Comparison of ENCODE assay signal across 16 cellular contexts in the genomic region with DNA sequence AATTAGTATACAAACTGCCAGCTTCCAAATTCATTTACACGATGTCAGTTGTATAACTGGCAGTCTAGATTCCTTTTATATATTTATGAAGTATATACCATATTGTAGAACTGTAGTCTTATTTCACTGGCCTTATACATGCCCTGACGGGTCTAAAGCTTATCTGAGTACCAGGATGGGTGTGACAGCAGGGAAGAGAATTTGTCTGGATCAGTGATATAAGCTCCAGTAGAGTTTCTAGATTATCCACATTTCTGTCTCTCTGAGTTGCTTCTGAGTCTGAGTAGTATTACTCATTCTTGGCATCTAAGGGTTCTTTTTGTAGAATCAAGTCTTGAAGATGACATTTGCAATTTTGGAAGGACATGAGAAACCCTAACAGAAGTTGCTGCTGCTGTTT.
"Had no signal": no experiment of that assay in that cellular context is flagged by ENCODE, and none has a peak within 500 bp of the region (broad histone marks: within the 10 kb centered on the region; RNA-seq: fewer than 3 reads in every experiment).

No MANE protein-coding gene starts in this region.

- DNase-seq: activated CD4-positive, alpha-beta T cell treated with anti-CD3 and anti-CD28 coated beads, Interleukin-2, amount 50 U/mL, for 4 hours; activated CD8-positive, alpha-beta memory T cell treated with anti-CD3 and anti-CD28 coated beads for 24 hours; activated CD8-positive, alpha-beta memory T cell treated with anti-CD3 and anti-CD28 coated beads, Interleukin-2, amount 50 U/mL, for 4 hours; activated T-cell treated with anti-CD3 and anti-CD28 coated beads, Interleukin-2, amount 50 U/mL, for 24 hours; immature natural killer cell; left ventricle myocardium inferior; midbrain; ovary; spleen; stimulated activated CD4-positive, alpha-beta T cell treated with anti-CD3 and anti-CD28 coated beads, Interleukin-4, amount 100 ng/mL, for 1 hour; stimulated activated naive CD4-positive, alpha-beta T cell treated with Interleukin-2 at 50 U/mL for 16 hours; T1000 had no signal

- ATAC-seq: activated T-helper 17 cell treated with anti-CD3 and anti-CD28 coated beads, Interleukin-2, amount 50 U/mL, for 72 hours; natural killer cell treated with Interleukin-12 subunit alpha and Interleukin-12 subunit beta and Interleukin-15 and Interleukin-18, amount 100 ng/mL, for 72 hours; WTC11 had no signal

- H3K27me3 ChIP-seq: ovary, spleen had no signal

- H3K9me3 ChIP-seq: left ventricle myocardium inferior, ovary, prostate gland, spleen had no signal

- H3K4me1 ChIP-seq: prostate gland, spleen had no signal

- H3K36me3 ChIP-seq: left ventricle myocardium inferior, ovary, prostate gland had no signal

- H3K27ac ChIP-seq: left ventricle myocardium inferior, ovary, prostate gland, spleen had no signal

- H3K4me3 ChIP-seq: left ventricle myocardium inferior, ovary, prostate gland, spleen had no signal
